ENCODE assay signal across 23 cellular contexts in the genomic region with DNA sequence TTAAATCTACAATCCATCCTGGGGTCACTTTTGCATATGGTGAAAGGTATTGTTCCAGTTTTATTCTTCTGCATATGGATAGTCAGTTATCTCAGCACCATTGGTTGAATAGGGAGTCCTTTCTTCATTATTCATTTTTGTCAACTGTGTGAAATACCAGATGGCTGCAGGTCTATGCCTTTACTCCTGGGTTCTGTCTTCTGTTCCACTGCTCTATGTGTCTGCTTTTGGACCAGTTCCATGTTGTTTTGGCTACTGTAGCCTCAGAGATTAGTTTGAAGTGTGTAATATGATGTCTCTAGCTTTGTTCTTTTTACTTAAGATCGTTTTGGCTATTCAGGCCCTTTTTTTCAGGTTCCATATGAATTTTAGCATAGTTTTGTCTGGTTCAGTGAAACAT.
A peak's percentile ranks its signal among the peaks of the same experiment; 100 is the strongest.
DNase-seq lines count a peak whose midpoint lies in the region; TF ChIP-seq lines count a peak whose summit lies in the region.
"Had no signal": no experiment of that assay in that cellular context is flagged by ENCODE, and none has a peak within 500 bp of the region (broad histone marks: within the 10 kb centered on the region; RNA-seq: fewer than 3 reads in every experiment).

No MANE protein-coding gene starts in this region.

- no peaks in the 10 kb centered on the region for H4K20me1 ChIP-seq in PC-9 (ENCODE audit: insufficient read depth)

- H3K36me3 ChIP-seq in PC-9 (ENCODE audit: low read depth): no peaks in the 10 kb centered on the region; the same call in 1 of the 2 replicates
- H3K36me3 ChIP-seq: BE2C had no signal

- DNase-seq in NCI-H2107 treated with DMSO at 0.1 percent for 48 hours (lab: John Stamatoyannopoulos, UW; ENCODE audit: unreplicated experiment): peak; percentile 26
- no peak for DNase-seq in NCI-H2107 (lab: John Stamatoyannopoulos, UW)
- peak; percentile 62 for DNase-seq in NCI-H1105 treated with DMSO at 0.1 percent for 48 hours (lab: John Stamatoyannopoulos, UW)
- no peak for DNase-seq in PC-9
- peak; percentile 27 for DNase-seq in iris pigment epithelial cell (ENCODE audit: low read depth)
- DNase-seq in stimulated activated CD4-positive, alpha-beta T cell treated with anti-CD3 and anti-CD28 coated beads, Interleukin-2, amount 100 ng/mL, for 48 hours: no peak
- DNase-seq in NCI-H345 treated with DMSO at 0.1 percent for 48 hours (lab: John Stamatoyannopoulos, UW; ENCODE audit: unreplicated experiment): no peak
- DNase-seq: 8988T, ACHN, BE2C, Calu3, DMS79 treated with DMSO at 0.1 percent for 48 hours, GF-D8, KBM-7, MM.1S, NCI-H1436 treated with DMSO at 0.1 percent for 48 hours, NCI-H187 treated with DMSO at 0.1 percent for 48 hours, NCI-H2171 treated with DMSO at 0.1 percent for 48 hours, NCI-H345, NCI-H526, NCI-H82, SHP77 treated with DMSO at 0.1 percent for 48 hours had no signal

- no peak for TF ChIP-seq CTCF in PC-9 (conservative IDR thresholded peaks at IDR 0.05)

- H3K9me2 ChIP-seq in PC-9 (ENCODE audit: insufficient read depth): no peaks in the 10 kb centered on the region

- CTCF ChIA-PET in PC-9 (lab: Charles Lee): no interaction called here

- H2AFZ ChIP-seq in PC-9: peak overlapping the region; percentile 62; the same call in 1 of the 2 replicates

- H3F3A ChIP-seq in PC-9 (ENCODE audit: insufficient read depth, low read depth): peaks cover 5% of the 10 kb centered on the region; the same call in 1 of the 2 replicates

- POLR2A ChIA-PET in PC-9 (lab: Charles Lee; ENCODE audit: unreplicated experiment): no interaction called here

- no peaks in the 10 kb centered on the region for H3K79me2 ChIP-seq in PC-9 (ENCODE audit: low read depth)

- H3K27me3 ChIP-seq in PC-9 (ENCODE audit: insufficient read depth, low read depth): no peaks in the 10 kb centered on the region
- H3K27me3 ChIP-seq: BE2C had no signal

- intact Hi-C loops in PC-9 (cut with micrococcal nuclease; ENCODE audit: unreplicated experiment): no loop called here

- no peak overlapping the region for H3K4me3 ChIP-seq in PC-9

- H3K4me2 ChIP-seq in PC-9: no peak overlapping the region

- no TSS peak for BruUV-seq in PC-9 (replicated peaks; lab: Mats Ljungman, UMichigan)

- H3K4me1 ChIP-seq in PC-9 (replicated peaks; ENCODE audit: insufficient read depth): peaks cover 19% of the 10 kb centered on the region
- H3K4me1 ChIP-seq: BE2C had no signal

- H3K27ac ChIP-seq in PC-9: no peak overlapping the region
- H3K27ac ChIP-seq: RWPE1 had no signal

- H3K9me3 ChIP-seq in PC-9 (ENCODE audit: insufficient read depth, low read depth): peaks cover 11% of the 10 kb centered on the region; the same call in 1 of the 2 replicates
- H3K9me3 ChIP-seq: BE2C had no signal

Comparison
In these comparisons a context has a peak if more than half of its experiments do, and no peak if none do; other contexts are left out.
1. DNase-seq: peak in NCI-H2107 treated with DMSO at 0.1 percent for 48 hours (single experiment), NCI-H1105 treated with DMSO at 0.1 percent for 48 hours (single experiment) and iris pigment epithelial cell (single experiment); none in NCI-H2107 (single experiment), PC-9 (0 of 2), stimulated activated CD4-positive, alpha-beta T cell treated with anti-CD3 and anti-CD28 coated beads, Interleukin-2, amount 100 ng/mL, for 48 hours (0 of 2) and NCI-H345 treated with DMSO at 0.1 percent for 48 hours (single experiment).